8 cellular contexts compared by ENCODE assay signal in the genomic region with DNA sequence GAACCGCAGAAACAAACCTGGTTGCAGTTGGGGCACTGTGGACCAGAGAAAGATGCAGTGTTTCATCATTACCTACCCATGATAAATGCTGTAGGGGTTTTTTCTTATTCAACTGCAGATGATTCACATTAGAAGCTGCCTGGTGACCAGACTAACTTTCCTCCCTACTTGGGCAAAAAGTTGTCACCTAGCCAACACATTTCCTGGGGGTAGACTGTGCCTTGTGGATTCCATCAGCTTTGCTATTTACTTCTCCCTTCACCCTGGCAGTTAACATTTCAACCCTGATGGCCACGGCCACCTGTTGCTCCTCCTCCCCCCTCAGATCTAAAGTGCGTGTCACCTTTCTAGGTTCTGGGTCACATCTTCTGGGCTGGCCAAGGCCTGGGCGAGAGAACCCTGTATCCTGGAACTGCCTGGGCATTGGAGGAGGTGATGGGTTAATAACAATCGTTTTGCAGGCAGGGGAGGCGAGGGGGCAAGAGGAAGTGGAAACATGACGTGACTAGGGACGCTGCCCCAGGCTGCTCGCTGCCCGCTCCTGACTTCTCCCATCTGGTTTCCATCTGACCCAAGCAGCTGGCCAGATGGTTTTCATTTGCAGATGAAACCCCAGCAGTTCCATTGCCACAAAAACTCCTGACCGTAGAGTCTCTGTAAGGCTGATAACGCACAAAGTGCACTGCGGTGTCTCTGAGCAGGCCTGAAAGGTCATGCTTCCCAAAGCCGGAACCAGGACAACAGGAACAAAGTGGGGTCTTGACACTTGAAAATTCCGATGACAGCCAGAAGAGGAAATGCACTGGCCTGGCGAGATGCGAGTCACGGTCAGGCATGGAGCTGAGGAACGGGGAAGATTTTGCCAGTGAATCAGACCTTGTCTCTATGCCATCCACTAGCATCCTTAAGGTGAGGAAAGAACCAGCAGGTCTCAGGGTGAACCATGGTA. TPM values are rescaled to one million over a fixed set of nuclear protein-coding genes. Genes with fewer than 3 reads are reported as not detected.
DNase-seq lines count a peak whose midpoint lies in the region; ATAC-seq and TF ChIP-seq lines count a peak whose summit lies in the region.

No MANE protein-coding gene starts in this region.

- H3K4me3 ChIP-seq in psoas muscle, result peak overlapping the region; percentile 24

- intact Hi-C loops in psoas muscle (cut with DNase I), result no loop called here

- peak; percentile 51 for DNase-seq in activated T-cell treated with anti-CD3 and anti-CD28 coated beads, Interleukin-2, amount 50 U/mL, for 24 hours
- DNase-seq in activated T-cell treated with anti-CD3 and anti-CD28 coated beads for 4 hours (no peak), glomerular visceral epithelial cell (ENCODE audit: extremely low spot score) (peak; percentile 93), psoas muscle (peak; percentile 62 to 78), GF-D8 (lab: John Stamatoyannopoulos, UW) (no peak), cortex of kidney (lab: John Stamatoyannopoulos, UW) (no peak)
- DNase-seq in activated T-helper 9 cell treated with anti-CD3 and anti-CD28 coated beads, Interleukin-2, amount 50 U/mL, for 16 hours (ENCODE audit: low read depth), result peak; percentile 12

- no peaks in the 10 kb centered on the region for H3K9me3 Mint-ChIP-seq in activated T-cell treated with anti-CD3 and anti-CD28 coated beads, Interleukin-2, amount 50 U/mL, for 24 hours

- no peaks in the 10 kb centered on the region for H3K27me3 ChIP-seq in psoas muscle (ENCODE audit: insufficient read depth in 3 of 3, low read length in 2 of 3)

- no peaks in the 10 kb centered on the region for H3K9me3 ChIP-seq in psoas muscle

- peak overlapping the region; percentile 77 for H3K27ac ChIP-seq in psoas muscle

- peaks cover 91% of the 10 kb centered on the region for H3K4me1 Mint-ChIP-seq in activated T-cell treated with anti-CD3 and anti-CD28 coated beads, Interleukin-2, amount 50 U/mL, for 24 hours (ENCODE audit: low read depth)

- ATAC-seq in psoas muscle (peak; percentile 46 to 73 (median 48)), GM21529 (IDR thresholded peaks at IDR 0.05; ENCODE audit: unreplicated experiment) (no peak)

- peak overlapping the region; percentile 46 for H3K4me3 Mint-ChIP-seq in activated T-cell treated with anti-CD3 and anti-CD28 coated beads, Interleukin-2, amount 50 U/mL, for 24 hours

- H3K4me1 ChIP-seq in psoas muscle, result peaks cover 93% of the 10 kb centered on the region

- WGBS in psoas muscle, 3 donors, result 28 to 46% (median 29%) methylated on average over 19 of the region's 19 CpGs

- H3K27ac Mint-ChIP-seq in activated T-cell treated with anti-CD3 and anti-CD28 coated beads, Interleukin-2, amount 50 U/mL, for 24 hours, result peak overlapping the region; percentile 91

- no peak for TF ChIP-seq CTCF in psoas muscle (IDR thresholded peaks at IDR 0.05)

- no peaks in the 10 kb centered on the region for H3K27me3 Mint-ChIP-seq in activated T-cell treated with anti-CD3 and anti-CD28 coated beads, Interleukin-2, amount 50 U/mL, for 24 hours

- peaks cover 58% of the 10 kb centered on the region for H3K36me3 Mint-ChIP-seq in activated T-cell treated with anti-CD3 and anti-CD28 coated beads, Interleukin-2, amount 50 U/mL, for 24 hours (ENCODE audit: low read depth)

- H3K36me3 ChIP-seq in psoas muscle (ENCODE audit: insufficient read depth in 1 of 2, low read depth in 1 of 2), result no peaks in the 10 kb centered on the region

RNA-seq across cellular contexts. Expression of a gene that starts 36.6 kb away (rescaled TPM):
- total RNA-seq in psoas muscle, result 100 to 1,000 TPM; 207 to 284 (median 232) TPM
- polyA plus RNA-seq in psoas muscle, result 100 to 1,000 TPM; 179 to 261 (median 206) TPM

Comparison
In these comparisons a context has a peak if more than half of its experiments do, and no peak if none do; other contexts are left out.
1. DNase-seq: peak in activated T-cell treated with anti-CD3 and anti-CD28 coated beads, Interleukin-2, amount 50 U/mL, for 24 hours (single experiment), activated T-helper 9 cell treated with anti-CD3 and anti-CD28 coated beads, Interleukin-2, amount 50 U/mL, for 16 hours (single experiment), glomerular visceral epithelial cell (single experiment) and psoas muscle (2 of 2); none in activated T-cell treated with anti-CD3 and anti-CD28 coated beads for 4 hours (single experiment), GF-D8 (single experiment) and cortex of kidney (single experiment).